18 cellular contexts compared by ENCODE assay signal in genomic region chrX:29952016-29952415, GRCh38.
"Had no signal": no experiment of that assay in that cellular context is flagged by ENCODE, and none has a peak within 500 bp of the region (broad histone marks: within the 10 kb centered on the region; RNA-seq: fewer than 3 reads in every experiment).

No MANE protein-coding gene starts in this region.

- H3K4me3 ChIP-seq: pancreas, right lobe of liver, smooth muscle cell, stomach, vagina had no signal

- H3K4me1 ChIP-seq: pancreas, right lobe of liver, stomach, vagina had no signal

- ATAC-seq: esophagus mucosa; naive thymus-derived CD8-positive, alpha-beta T cell; pancreas; right lobe of liver; stimulated activated effector memory CD8-positive, alpha-beta T cell treated with anti-CD3 and anti-CD28 coated beads, Interleukin-12 subunit alpha, Interleukin-12 subunit beta, amount 100 ng/mL, for 72 hours had no signal

- H3K36me3 ChIP-seq: pancreas, right lobe of liver, stomach, vagina, WERI-Rb-1 had no signal

- H3K9me3 ChIP-seq: pancreas, right lobe of liver, stomach, vagina had no signal

- DNase-seq: activated CD4-positive, alpha-beta T cell treated with anti-CD3 and anti-CD28 coated beads for 1 hour; activated gamma-delta T cell treated with Interleukin-2 at 50 U/mL for 16 hours; activated T-cell treated with anti-CD3 and anti-CD28 coated beads for 4 hours; effector CD4-positive, alpha-beta T cell; foreskin fibroblast; mesendoderm; naive thymus-derived CD8-positive, alpha-beta T cell; pancreas; right lobe of liver; stimulated activated CD4-positive, alpha-beta T cell treated with anti-CD3 and anti-CD28 coated beads, Interleukin-4, amount 100 ng/mL, for 24 hours; stomach; T-helper 2 cell; trophoblast cell; WERI-Rb-1 had no signal
